36 cellular contexts compared by ENCODE assay signal in the genomic region with DNA sequence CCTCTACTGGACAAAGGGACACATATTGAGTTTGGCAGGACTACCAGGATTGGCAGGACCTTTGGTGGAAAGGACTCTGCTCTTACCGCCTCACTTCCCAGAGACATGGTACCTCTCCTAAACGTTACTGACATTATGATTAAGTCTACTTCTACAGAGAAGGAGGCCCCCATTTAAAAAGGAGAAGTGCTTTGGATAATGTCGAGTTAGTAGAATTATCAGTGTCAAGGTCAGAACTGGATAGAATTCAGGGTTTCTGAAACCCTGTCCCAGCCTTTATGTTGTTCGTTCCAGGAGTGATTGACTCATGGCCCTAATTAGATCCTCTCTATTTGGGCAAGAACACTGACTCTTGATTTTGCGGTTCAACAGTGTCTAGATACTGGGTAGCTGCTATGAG. TPM values are rescaled to one million over a fixed set of nuclear protein-coding genes. Genes with fewer than 3 reads are reported as not detected.
"Had no signal": no experiment of that assay in that cellular context is flagged by ENCODE, and none has a peak within 500 bp of the region (broad histone marks: within the 10 kb centered on the region; RNA-seq: fewer than 3 reads in every experiment).

No MANE protein-coding gene starts in this region.

- H3K9me3 ChIP-seq: adrenal gland, ascending aorta, body of pancreas, breast epithelium had no signal

- H3K27me3 ChIP-seq: adrenal gland, ascending aorta, body of pancreas, brain microvascular endothelial cell, breast epithelium, cardiac muscle cell had no signal

- DNase-seq: activated effector memory CD4-positive, alpha-beta T cell treated with anti-CD3 and anti-CD28 coated beads, Interleukin-2, amount 50 U/mL, for 16 hours; activated effector memory CD4-positive, alpha-beta T cell treated with Interleukin-2 at 50 U/mL for 16 hours; activated gamma-delta T cell; activated gamma-delta T cell treated with Interleukin-2 at 50 U/mL for 16 hours; activated naive CD4-positive, alpha-beta T cell; activated naive CD4-positive, alpha-beta T cell treated with anti-CD3 and anti-CD28 coated beads for 36 hours; activated naive CD4-positive, alpha-beta T cell treated with anti-CD3 and anti-CD28 coated beads, Interleukin-2, amount 10 ng/mL, durations not matched to agents 7 days and 5 days; activated naive CD4-positive, alpha-beta T cell treated with anti-CD3 and anti-CD28 coated beads, Interleukin-2, amount 50 U/mL, for 16 hours; activated naive CD4-positive, alpha-beta T cell treated with Interleukin-2 at 50 U/mL for 16 hours; activated naive CD8-positive, alpha-beta T cell treated with anti-CD3 and anti-CD28 coated beads for 36 hours; activated naive CD8-positive, alpha-beta T cell treated with anti-CD3 and anti-CD28 coated beads, Interleukin-2, amount 10 ng/mL, durations not matched to agents 7 days and 5 days; activated naive CD8-positive, alpha-beta T cell treated with anti-CD3 and anti-CD28 coated beads, Interleukin-2, amount 50 U/mL, for 24 hours; activated T-cell treated with anti-CD3 and anti-CD28 coated beads, Interleukin-2, amount 50 U/mL, for 24 hours; activated T-cell treated with anti-CD3 and anti-CD28 coated beads, Interleukin-2, amount 50 U/mL, for 4 hours; activated T-cell treated with anti-CD3 and anti-CD28 coated beads, Interleukin-2, amount 50 U/mL, for 48 hours; activated T-cell treated with anti-CD3 and anti-CD28 coated beads, Interleukin-2, amount 50 U/mL, for 72 hours; adrenal gland; amniotic stem cell; amygdala; anterior cingulate cortex; aorta; body of pancreas; brain microvascular endothelial cell; caudate nucleus; central memory CD4-positive, alpha-beta T cell; cerebellar nuclear complex had no signal

- H3K4me1 ChIP-seq: adrenal gland, ascending aorta, body of pancreas, breast epithelium had no signal

- H3K4me3 ChIP-seq: adrenal gland, ascending aorta, body of pancreas, breast epithelium, cardiac muscle cell had no signal

- FAIRE-seq: astrocyte had no signal

- ATAC-seq: activated naive CD4-positive, alpha-beta T cell treated with anti-CD3 and anti-CD28 coated beads, Interleukin-2, amount 50 U/mL, for 72 hours; activated naive CD8-positive, alpha-beta T cell treated with anti-CD3 and anti-CD28 coated beads, Interleukin-2, amount 50 U/mL, for 24 hours; activated T-cell treated with anti-CD3 and anti-CD28 coated beads, Interleukin-2, amount 50 U/mL, for 4 hours; activated T-cell treated with anti-CD3 and anti-CD28 coated beads, Interleukin-2, amount 50 U/mL, for 72 hours; activated T-helper 17 cell treated with anti-CD3 and anti-CD28 coated beads, Interleukin-2, amount 50 U/mL, for 72 hours; body of pancreas had no signal

- H3K36me3 ChIP-seq: adrenal gland, ascending aorta, brain microvascular endothelial cell, breast epithelium, cardiac muscle cell had no signal

- H3K27ac ChIP-seq: adrenal gland, ascending aorta, body of pancreas, brain microvascular endothelial cell, breast epithelium, cardiac muscle cell had no signal

RNA-seq across cellular contexts. Expression of a gene that starts 45.8 kb away (rescaled TPM):
- total RNA-seq: activated naive CD4-positive, alpha-beta T cell treated with anti-CD3 and anti-CD28 coated beads for 36 hours; activated naive CD4-positive, alpha-beta T cell treated with anti-CD3 and anti-CD28 coated beads, Interleukin-2, amount 50 U/mL, for 72 hours; activated naive CD8-positive, alpha-beta T cell treated with anti-CD3 and anti-CD28 coated beads for 36 hours; activated naive CD8-positive, alpha-beta T cell treated with anti-CD3 and anti-CD28 coated beads, Interleukin-2, amount 10 ng/mL, durations not matched to agents 7 days and 5 days; activated T-cell treated with anti-CD3 and anti-CD28 coated beads, Interleukin-2, amount 50 U/mL, for 4 hours; activated T-cell treated with anti-CD3 and anti-CD28 coated beads, Interleukin-2, amount 50 U/mL, for 72 hours; activated T-helper 1 cell treated with anti-CD3 and anti-CD28 coated beads, Interleukin-12 subunit alpha, Interleukin-12 subunit beta, Interleukin-2, Interleukin-4 antibody, amounts not matched to agents 30 ng/mL and 10 ng/mL and 1 ng/mL, durations not matched to agents 14 hours and 24 hours and 36 hours; activated T-helper 17 cell treated with anti-CD3 and anti-CD28 coated beads, Interleukin-2, amount 50 U/mL, for 72 hours; activated T-helper 2 cell treated with anti-CD3 and anti-CD28 coated beads, Interferon-gamma antibody, Interleukin-2, Interleukin-4, amounts not matched to agents 10 μg/mL and 5 μg/mL and 100 μg/mL, durations not matched to agents 14 hours and 24 hours and 36 hours; astrocyte; body of pancreas; bronchial epithelial cell; chondrocyte had no signal
- polyA plus RNA-seq: aorta had no signal
